In the genomic region with DNA sequence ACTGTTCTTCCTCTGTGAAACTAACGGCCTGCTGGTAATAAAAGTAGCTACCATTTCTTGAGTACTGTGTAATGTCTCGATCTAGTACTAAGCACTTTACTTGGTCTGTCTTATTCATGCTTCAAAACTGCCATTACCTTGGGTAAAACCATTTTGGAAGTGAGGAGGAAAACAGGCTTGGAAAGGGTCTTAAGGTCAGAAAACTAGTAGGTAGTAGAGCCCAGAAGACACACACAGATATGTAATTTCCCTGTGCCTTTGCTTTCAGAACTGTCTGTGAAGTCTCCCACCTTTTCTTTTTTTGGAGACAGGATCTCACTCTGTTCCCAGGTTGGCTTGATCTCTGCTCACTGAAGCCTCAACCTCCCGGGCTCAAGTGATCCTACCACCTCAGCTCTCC, we compare ENCODE assay signal across 2 cellular contexts.
TF ChIP-seq lines count a peak whose summit lies in the region.

No MANE protein-coding gene starts in this region.

TF ChIP-seq in GM12891, 5 proteins besides CTCF, POLR2A, EP300 and RAD21:
- TF ChIP-seq POLR2AphosphoS5 (IDR thresholded peaks at IDR 0.05; ENCODE audit: low read depth, low read length) = no peak
- TF ChIP-seq TAF1 (IDR thresholded peaks at IDR 0.05; ENCODE audit: low read depth, low read length) = no peak
- no peak for TF ChIP-seq PAX5 (IDR thresholded peaks at IDR 0.05; ENCODE audit: insufficient read depth, low read length, severe bottlenecking)
- TF ChIP-seq SPI1 (IDR thresholded peaks at IDR 0.05; ENCODE audit: low read depth, low read length) = no peak
- TF ChIP-seq POU2F2 (IDR thresholded peaks at IDR 0.05; ENCODE audit: low read depth, low read length) = no peak

TF ChIP-seq in SK-N-SH treated with all-trans-retinoic acid at 6 μM for 48 hours, 23 proteins besides CTCF, POLR2A, EP300 and RAD21 (continued from another document):
- TF ChIP-seq ZC3H10 (CRISPR knock-in tag; IDR thresholded peaks at IDR 0.05) (no peak), ZFP30 (CRISPR knock-in tag; IDR thresholded peaks at IDR 0.05) (no peak), GLIS3 (CRISPR knock-in tag; IDR thresholded peaks at IDR 0.05) (no peak), BACH2 (CRISPR knock-in tag; IDR thresholded peaks at IDR 0.05; ENCODE audit: borderline replicate concordance) (no peak)
- TF ChIP-seq, protein P1, sequence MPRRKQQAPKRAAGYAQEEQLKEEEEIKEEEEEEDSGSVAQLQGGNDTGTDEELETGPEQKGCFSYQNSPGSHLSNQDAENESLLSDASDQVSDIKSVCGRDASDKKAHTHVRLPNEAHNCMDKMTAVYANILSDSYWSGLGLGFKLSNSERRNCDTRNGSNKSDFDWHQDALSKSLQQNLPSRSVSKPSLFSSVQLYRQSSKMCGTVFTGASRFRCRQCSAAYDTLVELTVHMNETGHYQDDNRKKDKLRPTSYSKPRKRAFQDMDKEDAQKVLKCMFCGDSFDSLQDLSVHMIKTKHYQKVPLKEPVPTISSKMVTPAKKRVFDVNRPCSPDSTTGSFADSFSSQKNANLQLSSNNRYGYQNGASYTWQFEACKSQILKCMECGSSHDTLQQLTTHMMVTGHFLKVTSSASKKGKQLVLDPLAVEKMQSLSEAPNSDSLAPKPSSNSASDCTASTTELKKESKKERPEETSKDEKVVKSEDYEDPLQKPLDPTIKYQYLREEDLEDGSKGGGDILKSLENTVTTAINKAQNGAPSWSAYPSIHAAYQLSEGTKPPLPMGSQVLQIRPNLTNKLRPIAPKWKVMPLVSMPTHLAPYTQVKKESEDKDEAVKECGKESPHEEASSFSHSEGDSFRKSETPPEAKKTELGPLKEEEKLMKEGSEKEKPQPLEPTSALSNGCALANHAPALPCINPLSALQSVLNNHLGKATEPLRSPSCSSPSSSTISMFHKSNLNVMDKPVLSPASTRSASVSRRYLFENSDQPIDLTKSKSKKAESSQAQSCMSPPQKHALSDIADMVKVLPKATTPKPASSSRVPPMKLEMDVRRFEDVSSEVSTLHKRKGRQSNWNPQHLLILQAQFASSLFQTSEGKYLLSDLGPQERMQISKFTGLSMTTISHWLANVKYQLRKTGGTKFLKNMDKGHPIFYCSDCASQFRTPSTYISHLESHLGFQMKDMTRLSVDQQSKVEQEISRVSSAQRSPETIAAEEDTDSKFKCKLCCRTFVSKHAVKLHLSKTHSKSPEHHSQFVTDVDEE (CRISPR knock-in tag; IDR thresholded peaks at IDR 0.05) = no peak
